ENCODE assay signal across 8 cellular contexts in the genomic region with DNA sequence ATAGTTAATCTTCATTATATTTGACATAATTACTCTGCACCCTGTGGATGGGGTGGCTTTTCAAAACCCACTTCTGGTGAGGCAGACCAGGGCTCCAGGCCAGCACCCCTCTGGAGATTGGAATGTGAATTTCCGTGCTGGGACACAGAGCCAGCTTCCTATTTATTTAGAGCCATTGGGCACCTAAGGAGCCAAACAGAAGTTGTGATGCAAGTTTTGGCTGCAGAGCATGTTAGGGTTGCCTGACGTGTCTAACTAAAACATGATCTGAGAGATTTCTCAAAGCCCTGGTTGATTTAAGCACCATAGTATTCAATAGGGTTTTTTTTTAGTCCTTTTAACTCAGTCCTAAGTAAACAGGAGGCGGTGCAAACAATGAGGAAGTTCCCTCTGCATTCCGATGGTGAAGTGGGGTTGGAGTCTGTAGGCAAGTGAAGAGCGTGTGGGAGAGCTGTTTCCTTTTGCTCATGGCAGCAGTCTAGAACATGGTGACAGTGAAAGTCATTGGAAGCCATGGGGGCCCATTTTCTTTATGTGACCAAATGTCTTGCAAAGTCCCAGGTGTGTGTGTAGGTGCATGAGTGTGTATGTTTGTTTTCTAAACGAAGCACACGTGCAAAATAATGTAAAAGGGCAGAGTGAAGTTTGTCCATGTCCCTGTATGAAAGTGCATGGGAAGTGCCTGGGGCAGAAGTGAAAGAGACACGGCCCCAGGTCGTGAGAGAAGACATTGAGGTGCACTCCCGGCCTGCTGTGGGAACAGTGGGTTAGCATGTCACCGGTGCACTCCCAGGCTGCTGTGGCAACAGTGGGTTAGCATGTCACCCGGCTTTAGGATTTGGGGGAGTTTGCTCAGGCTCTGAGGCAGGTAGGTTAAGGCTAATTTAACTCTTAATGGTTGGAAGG.
DNase-seq lines count a peak whose midpoint lies in the region; ATAC-seq, FAIRE-seq and TF ChIP-seq lines count a peak whose summit lies in the region.

No MANE protein-coding gene starts in this region.

- intact Hi-C loops in GM12878 (cut with micrococcal nuclease; ENCODE audit: unreplicated experiment) (loop anchor here (1.0 to 5.0 kb wide), 4 partner anchors 51 to 142 kb away; no protein-coding TSS in a partner anchor), dorsolateral prefrontal cortex (cut with DNase I) (no loop called here)

- peak; percentile 57 for FAIRE-seq in GM12878 (lab: Jason Lieb, UNC)

- H4K20me1 ChIP-seq in DND-41 (ENCODE audit: insufficient read depth, low read length) (no peaks in the 10 kb centered on the region), GM12878 (ENCODE audit: control insufficient read depth, insufficient read depth) (no peaks in the 10 kb centered on the region)

- RAD21 ChIA-PET in GM12878 (lab: Charles Lee; ENCODE audit: unreplicated experiment): interaction anchor here (0.5 to 9.4 kb wide), 11 partner anchors 12 to 143 kb away, joined by 3 to 87 read pairs (median 5); no protein-coding TSS in a partner anchor

- H3K4me1 ChIP-seq in DND-41 (ENCODE audit: insufficient read depth, low read length): peaks cover 80% of the 10 kb centered on the region
- peaks cover 40% of the 10 kb centered on the region for H3K4me1 ChIP-seq in GM12878 (ENCODE audit: control insufficient read depth, insufficient read depth, low read length)

- peak in 1 of 2 experiments; percentile 59; a peak in 1 of 4 replicates for TF ChIP-seq EP300 in GM12878 (IDR thresholded peaks at IDR 0.05; ENCODE audit: borderline replicate concordance in 1 of 2, control insufficient read depth in 1 of 2, low read depth in 2 of 2, low read length in 2 of 2)

- H3K9me3 ChIP-seq in DND-41 (ENCODE audit: insufficient read depth, low read length, severe bottlenecking) (no peaks in the 10 kb centered on the region), GM12878 (replicated peaks; ENCODE audit: control insufficient read depth, insufficient read depth, low read length) (no peaks in the 10 kb centered on the region; the same call in 2 of the 3 replicates)

- POLR2A ChIA-PET in GM12878 (lab: Charles Lee): interaction anchor here (1.0 to 9.4 kb wide), 5 partner anchors 36 to 117 kb away, joined by 3 to 66 read pairs (median 4); partner anchors contain the start of gene PRKCH

- H3K4me2 ChIP-seq in DND-41 (ENCODE audit: insufficient read depth, low read length) (no peak overlapping the region), GM12878 (ENCODE audit: control insufficient read depth, insufficient read depth) (peak overlapping the region; percentile 84)

- SMC1A ChIA-PET in GM12878 (lab: Charles Lee; ENCODE audit: uncharacterized antibody, unreplicated experiment): interaction anchor here (0.7 to 9.8 kb wide), 14 partner anchors 11 to 139 kb away, joined by 3 to 66 read pairs (median 8); no protein-coding TSS in a partner anchor

- ATAC-seq in DND-41 (ENCODE audit: insufficient read depth, low read depth) (peak; percentile 54), GM12878 (peak; percentile 74)

- no peaks in the 10 kb centered on the region for H3K36me3 ChIP-seq in DND-41 (ENCODE audit: insufficient read depth, low read length)
- H3K36me3 ChIP-seq in H7 (replicated peaks; ENCODE audit: control insufficient read depth, insufficient read depth, low read length): no peaks in the 10 kb centered on the region
- H3K36me3 ChIP-seq in GM12878 (ENCODE audit: control insufficient read depth in 2 of 2, insufficient read depth in 2 of 2, low read length in 1 of 2): peaks cover 0 to 4% of the 10 kb centered on the region in 2 experiments; a peak in 3 of 4 replicates

- in situ Hi-C loops in GM12878 (cut with MboI): loop anchor here (25.0 kb wide), 1 partner anchor 127 kb away; the partner anchor contains the start of gene PRKCH

- WGBS in GM12878 (ENCODE audit: insufficient coverage, insufficient replicate concordance, low lambda C conversion rate, missing lambda C conversion rate): 6% methylated on average over 12 of the region's 12 CpGs

- no peaks in the 10 kb centered on the region for H3K27me3 ChIP-seq in DND-41 (ENCODE audit: insufficient read depth, low read length, poor library complexity)
- H3K27me3 ChIP-seq in H7 (ENCODE audit: control insufficient read depth, insufficient read depth, low read length): no peaks in the 10 kb centered on the region
- no peaks in the 10 kb centered on the region for H3K27me3 ChIP-seq in GM12878 (replicated peaks in 1 of 2; ENCODE audit: control insufficient read depth in 2 of 2, insufficient read depth in 2 of 2, low read length in 1 of 2)
- peaks cover 0 to 11% (median 0%) of the 10 kb centered on the region in 45 donors for H3K27me3 ChIP-seq in dorsolateral prefrontal cortex

- H2AFZ ChIP-seq in DND-41 (ENCODE audit: low read depth, low read length) (no peak overlapping the region), GM12878 (ENCODE audit: control insufficient read depth, low read depth, low read length) (peak overlapping the region; percentile 49; the same call in 1 of the 2 replicates)

- DNase-seq in DND-41: peak; percentile 57
- DNase-seq in H7: peak; percentile 43
- DNase-seq in NOMO-1 treated with dmso at 0.1 percent for 144 hours (lab: John Stamatoyannopoulos, UW; ENCODE audit: unreplicated experiment): peak; percentile 51
- peak; percentile 90 for DNase-seq in GM12878 (ENCODE audit: low read depth, low spot score)
- DNase-seq in islet precursor cell: peak; percentile 76
- peak in 5 of 6 experiments; percentile 12 to 43 (median 30) for DNase-seq in stimulated activated naive CD4-positive, alpha-beta T cell (lab: John Stamatoyannopoulos, UW)
- no peak for DNase-seq in dorsolateral prefrontal cortex
- DNase-seq in superior temporal gyrus (ENCODE audit: extremely low spot score): no peak

- CTCF ChIA-PET in GM12878 (lab: Yijun Ruan, JAX): interaction anchor here (0.9 to 1.4 kb wide), 5 partner anchors 11 to 399 kb away, joined by 3 to 4 read pairs (median 3); no protein-coding TSS in a partner anchor

- no peak overlapping the region for H3K4me3 ChIP-seq in DND-41 (ENCODE audit: low read depth in 1 of 2, low read length in 2 of 2)
- H3K4me3 ChIP-seq in H7 (ENCODE audit: insufficient read depth, low read depth, low read length): no peak overlapping the region
- H3K4me3 ChIP-seq in GM12878: peak overlapping the region; percentile 54
- peak overlapping the region in 5 of 59 donors; percentile 0 to 24 (median 9) for H3K4me3 ChIP-seq in dorsolateral prefrontal cortex

- TF ChIP-seq POLR2A in GM12878 (IDR thresholded peaks at IDR 0.05; ENCODE audit: low read depth, low read length): no peak; the same call in 1 of the 2 replicates

- H3K27ac ChIP-seq in DND-41 (ENCODE audit: low read length) (peak overlapping the region; percentile 66), GM12878 (ENCODE audit: control insufficient read depth, insufficient read depth) (peak overlapping the region; percentile 93), dorsolateral prefrontal cortex (peak overlapping the region in 15 of 59 donors; percentile 3 to 61 (median 21))

- TF ChIP-seq CTCF in DND-41 (IDR thresholded peaks at IDR 0.05; ENCODE audit: borderline replicate concordance, extremely low read depth, low read length, poor library complexity, severe bottlenecking) (no peak), GM12878 (IDR thresholded peaks at IDR 0.05 in 2 of 3, conservative IDR thresholded peaks at IDR 0.05 in 1 of 3; ENCODE audit: control insufficient read depth in 2 of 3, extremely low read depth in 1 of 3, insufficient read depth in 1 of 3, low read depth in 3 of 3, low read length in 3 of 3) (no peak), dorsolateral prefrontal cortex (IDR thresholded peaks at IDR 0.05 in 54 of 56, conservative IDR thresholded peaks at IDR 0.05 in 2 of 56; ENCODE audit: low read depth in 1 of 56, partially characterized antibody in 56 of 56) (no peak)

- 0 out of 2 replicates have a peak, but pooled peaks have one; percentile 0 for TF ChIP-seq RAD21 in GM12878 (IDR thresholded peaks at IDR 0.05; ENCODE audit: insufficient read depth, low read depth, low read length)

- H3K9ac ChIP-seq in DND-41 (ENCODE audit: low read depth, low read length): no peak overlapping the region
- H3K9ac ChIP-seq in GM12878 (ENCODE audit: control insufficient read depth, insufficient read depth, low read length): peak overlapping the region; percentile 71

- BruUV-seq in GM12878 (replicated peaks; lab: Mats Ljungman, UMichigan): no TSS peak

- H3K79me2 ChIP-seq in DND-41 (ENCODE audit: insufficient read depth, low read length) (peaks cover 97% of the 10 kb centered on the region), GM12878 (ENCODE audit: control insufficient read depth, insufficient read depth, low read length) (peaks cover 63% of the 10 kb centered on the region)

TF ChIP-seq in GM12878, 131 proteins besides CTCF, POLR2A, EP300 and RAD21 (continues in another document):
- peak; percentile 82 for TF ChIP-seq YY1 (IDR thresholded peaks at IDR 0.05; ENCODE audit: low read depth, low read length)
- no peak for TF ChIP-seq ZNF274 (IDR thresholded peaks at IDR 0.05; ENCODE audit: insufficient read depth, insufficient read length)
- TF ChIP-seq SPI1 (IDR thresholded peaks at IDR 0.05; ENCODE audit: borderline replicate concordance, insufficient read depth, low read depth, low read length): peak; percentile 84
- TF ChIP-seq, protein P1, sequence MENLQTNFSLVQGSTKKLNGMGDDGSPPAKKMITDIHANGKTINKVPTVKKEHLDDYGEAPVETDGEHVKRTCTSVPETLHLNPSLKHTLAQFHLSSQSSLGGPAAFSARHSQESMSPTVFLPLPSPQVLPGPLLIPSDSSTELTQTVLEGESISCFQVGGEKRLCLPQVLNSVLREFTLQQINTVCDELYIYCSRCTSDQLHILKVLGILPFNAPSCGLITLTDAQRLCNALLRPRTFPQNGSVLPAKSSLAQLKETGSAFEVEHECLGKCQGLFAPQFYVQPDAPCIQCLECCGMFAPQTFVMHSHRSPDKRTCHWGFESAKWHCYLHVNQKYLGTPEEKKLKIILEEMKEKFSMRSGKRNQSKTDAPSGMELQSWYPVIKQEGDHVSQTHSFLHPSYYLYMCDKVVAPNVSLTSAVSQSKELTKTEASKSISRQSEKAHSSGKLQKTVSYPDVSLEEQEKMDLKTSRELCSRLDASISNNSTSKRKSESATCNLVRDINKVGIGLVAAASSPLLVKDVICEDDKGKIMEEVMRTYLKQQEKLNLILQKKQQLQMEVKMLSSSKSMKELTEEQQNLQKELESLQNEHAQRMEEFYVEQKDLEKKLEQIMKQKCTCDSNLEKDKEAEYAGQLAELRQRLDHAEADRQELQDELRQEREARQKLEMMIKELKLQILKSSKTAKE (IDR thresholded peaks at IDR 0.05; ENCODE audit: low read depth, poor library complexity, severe bottlenecking): peak; percentile 29
- no peak for TF ChIP-seq SUZ12 (IDR thresholded peaks at IDR 0.05; ENCODE audit: unreplicated experiment)

Comparison
In these comparisons a context has a peak if more than half of its experiments do, and no peak if none do; other contexts are left out.
1. DNase-seq: peak in DND-41 (single experiment), H7 (single experiment), NOMO-1 treated with dmso at 0.1 percent for 144 hours (single experiment), GM12878 (single experiment), islet precursor cell (single experiment) and stimulated activated naive CD4-positive, alpha-beta T cell (5 of 6); none in dorsolateral prefrontal cortex (0 of 10) and superior temporal gyrus (single experiment).